Comparison of ENCODE assay signal across 8 cellular contexts in genomic region chr17:4950757-4951204, GRCh38. TPM values are rescaled to one million over a fixed set of nuclear protein-coding genes. Genes with fewer than 3 reads are reported as not detected.
DNase-seq lines count a peak whose midpoint lies in the region; ATAC-seq lines count a peak whose summit lies in the region.

Gene ENO3, plus strand, starts transcription at chr17:4951119. Its CDS starts 711 bp downstream, at chr17:4951830.

- no peak for ATAC-seq in central memory CD8-positive, alpha-beta T cell (replicated peaks; ENCODE audit: extremely low read depth, poor library complexity, severe bottlenecking)
- no peak for ATAC-seq in GM19035 (IDR thresholded peaks at IDR 0.05; ENCODE audit: unreplicated experiment)
- no peak for ATAC-seq in HG03139 (IDR thresholded peaks at IDR 0.05; ENCODE audit: unreplicated experiment)

- H3K23ac ChIP-seq in mesendoderm (ENCODE audit: low read length), result peak within 1 kb of the TSS; percentile 94

- peaks cover 36% of the 10 kb centered on the region for H3K36me3 Mint-ChIP-seq in central memory CD8-positive, alpha-beta T cell (ENCODE audit: insufficient read depth)

- H3K27me3 ChIP-seq in mesendoderm (ENCODE audit: insufficient read depth, low read length, poor library complexity), result no peaks in the 10 kb centered on the region

- peak within 1 kb of the TSS; percentile 94 for H3K27ac Mint-ChIP-seq in central memory CD8-positive, alpha-beta T cell (ENCODE audit: low read depth)

- H3K4ac ChIP-seq in mesendoderm (ENCODE audit: low read depth, low read length), result peak within 1 kb of the TSS; percentile 99

- peaks cover 24% of the 10 kb centered on the region for H3K79me2 ChIP-seq in mesendoderm (ENCODE audit: control insufficient read depth, insufficient read depth, low read length)

- WGBS in mesendoderm (ENCODE audit: extremely low coverage, insufficient coverage, low lambda C conversion rate), result no CpG with 5 or more reads among the region's 7 CpGs

- peak within 1 kb of the TSS; percentile 96 for H2BK5ac ChIP-seq in mesendoderm (ENCODE audit: low read length)

- peaks cover 4% of the 10 kb centered on the region for H3K79me1 ChIP-seq in mesendoderm (ENCODE audit: low read length)

- peak within 1 kb of the TSS; percentile 99 for H3K18ac ChIP-seq in mesendoderm (ENCODE audit: low read length)

- H4K8ac ChIP-seq in mesendoderm (ENCODE audit: low read depth, low read length), result peak within 1 kb of the TSS; percentile 77

- in situ Hi-C loops in ACHN (cut with HindIII; ENCODE audit: low pct_ligation_motif_present, low pct_unique_long_range_greater_than_20kb, low sequenced_read_pairs), result no loop called here

- H3K9ac ChIP-seq in ES-I3 (ENCODE audit: low read depth, low read length), result peak within 1 kb of the TSS; percentile 81
- H3K9ac ChIP-seq in mesendoderm (ENCODE audit: low read length), result peak within 1 kb of the TSS; percentile 97

- H3K36me3 ChIP-seq in ES-I3 (ENCODE audit: insufficient read depth, low read length), result peaks cover 9% of the 10 kb centered on the region
- H3K36me3 ChIP-seq in mesendoderm (ENCODE audit: control insufficient read depth, insufficient read depth, low read length), result peaks cover 10% of the 10 kb centered on the region

- peak within 1 kb of the TSS; percentile 20 for H2BK15ac ChIP-seq in mesendoderm (replicated peaks; ENCODE audit: low read depth)

- H4K5ac ChIP-seq in mesendoderm (ENCODE audit: low read length), result no peak within 1 kb of the TSS

- peak within 1 kb of the TSS; percentile 62 for H2BK120ac ChIP-seq in mesendoderm (ENCODE audit: low read depth, low read length)

- H3K4me3 Mint-ChIP-seq in central memory CD8-positive, alpha-beta T cell, result peak within 1 kb of the TSS; percentile 94

- H3K4me2 ChIP-seq in mesendoderm (ENCODE audit: low read length), result peak within 1 kb of the TSS; percentile 95

- H3K9me3 ChIP-seq in ES-I3 (ENCODE audit: control insufficient read depth, insufficient read depth, low read length), result no peaks in the 10 kb centered on the region

- H3K56ac ChIP-seq in mesendoderm (ENCODE audit: low read length), result peak within 1 kb of the TSS; percentile 98

- H3K27ac ChIP-seq in mesendoderm (ENCODE audit: low read depth, low read length), result peak within 1 kb of the TSS; percentile 99

- peak; percentile 45 for DNase-seq in NCI-H1694 (lab: John Stamatoyannopoulos, UW)
- DNase-seq in central memory CD8-positive, alpha-beta T cell (ENCODE audit: low spot score in 2 of 2), result no peak
- DNase-seq in mesendoderm, result peak; percentile 35
- DNase-seq in germinal center (ENCODE audit: low spot score), result no peak
- no peak for DNase-seq in ACHN

- peak within 1 kb of the TSS; percentile 82 for H2AK5ac ChIP-seq in mesendoderm (ENCODE audit: low read length)

- peak within 1 kb of the TSS; percentile 72 for H3K4me3 ChIP-seq in mesendoderm (ENCODE audit: low read length)

- H3K4me1 ChIP-seq in ES-I3 (ENCODE audit: insufficient read depth, low read length) (peaks cover 11% of the 10 kb centered on the region), mesendoderm (ENCODE audit: control insufficient read depth, low read depth, low read length) (peaks cover 15% of the 10 kb centered on the region)

- no peaks in the 10 kb centered on the region for H3K27me3 Mint-ChIP-seq in central memory CD8-positive, alpha-beta T cell

- H3K4me1 Mint-ChIP-seq in central memory CD8-positive, alpha-beta T cell, result peaks cover 28% of the 10 kb centered on the region

- H3K9me3 Mint-ChIP-seq in central memory CD8-positive, alpha-beta T cell, result no peaks in the 10 kb centered on the region

RNA-seq across cellular contexts. Expression of gene ENO3, which starts in this region (rescaled TPM):
- polyA plus RNA-seq in mesendoderm (2013, experiment 1 of 2), result 8.2 TPM
- 9.8 TPM for polyA plus RNA-seq in mesendoderm (2013, experiment 2 of 2)

Comparison
In these comparisons a context has a peak if more than half of its experiments do, and no peak if none do; other contexts are left out.
1. DNase-seq: peak in NCI-H1694 (single experiment) and mesendoderm (single experiment); none in central memory CD8-positive, alpha-beta T cell (0 of 2), germinal center (single experiment) and ACHN (single experiment).